ENCODE assay signal across 19 cellular contexts in genomic region chrX:28552322-28552721, GRCh38. TPM values are rescaled to one million over a fixed set of nuclear protein-coding genes. Genes with fewer than 3 reads are reported as not detected.
DNase-seq lines count a peak whose midpoint lies in the region; ATAC-seq and TF ChIP-seq lines count a peak whose summit lies in the region.
"Had no signal": no experiment of that assay in that cellular context is flagged by ENCODE, and none has a peak within 500 bp of the region (broad histone marks: within the 10 kb centered on the region; RNA-seq: fewer than 3 reads in every experiment).

No MANE protein-coding gene starts in this region.

- ATAC-seq in RWPE2 (ENCODE audit: low read depth) (peak; percentile 51; the same call in 2 of the 3 replicates), HG03565 (IDR thresholded peaks at IDR 0.05; ENCODE audit: unreplicated experiment) (no peak), GM21576 (IDR thresholded peaks at IDR 0.05; ENCODE audit: unreplicated experiment) (no peak), HG02571 (IDR thresholded peaks at IDR 0.05; ENCODE audit: unreplicated experiment) (no peak)

- no peaks in the 10 kb centered on the region for H4K20me1 ChIP-seq in mammary epithelial cell (ENCODE audit: insufficient read depth, low read length)

- no peak overlapping the region for H3K4me2 ChIP-seq in mammary epithelial cell (ENCODE audit: insufficient read depth, low read depth, low read length)

- H3K27ac ChIP-seq in mammary epithelial cell (ENCODE audit: insufficient read depth, low read depth, low read length) (no peak overlapping the region), RWPE2 (ENCODE audit: poor library complexity, severe bottlenecking) (no peak overlapping the region), transverse colon (no peak overlapping the region)

- DNase-seq in MCF 10A (ENCODE audit: unreplicated experiment) (peak; percentile 69), mammary epithelial cell (no peak), RWPE2 (ENCODE audit: low spot score) (no peak), fibroblast of mammary gland (ENCODE audit: low read depth) (peak; percentile 0), transverse colon (no peak)
- DNase-seq: 8988T; BE2C; Caco-2; CD4-positive, CD25-positive, alpha-beta regulatory T cell; GF-D8; GOT3; NCI-H1092 treated with DMSO at 0.1 percent for 48 hours; NCI-H2081; NCI-H2171 treated with DMSO at 0.1 percent for 48 hours; NK-92 treated with Interleukin-12 subunit alpha and Interleukin-12 subunit beta, amount 100 ng/mL, for 24 hours had no signal

- peaks cover 9% of the 10 kb centered on the region for H3K4me1 Mint-ChIP-seq in MCF 10A (ENCODE audit: insufficient read depth, unreplicated experiment)
- H3K4me1 Mint-ChIP-seq: CD4-positive, CD25-positive, alpha-beta regulatory T cell had no signal

- TF ChIP-seq POLR2A in transverse colon (IDR thresholded peaks at IDR 0.05) = no peak

- no peaks in the 10 kb centered on the region for H3K27me3 ChIP-seq in mammary epithelial cell (ENCODE audit: insufficient read depth, low read length)
- no peaks in the 10 kb centered on the region for H3K27me3 ChIP-seq in RWPE2 (ENCODE audit: insufficient read depth, poor library complexity, severe bottlenecking)
- H3K27me3 ChIP-seq in transverse colon = no peaks in the 10 kb centered on the region
- H3K27me3 ChIP-seq: BE2C had no signal

- dilution Hi-C loops in mammary epithelial cell (cut with HindIII; ENCODE audit: low sequenced_read_pairs) = no loop called here

- H3K27me3 Mint-ChIP-seq in MCF 10A (ENCODE audit: insufficient read depth, unreplicated experiment) = no peaks in the 10 kb centered on the region
- H3K27me3 Mint-ChIP-seq: CD4-positive, CD25-positive, alpha-beta regulatory T cell had no signal

- intact Hi-C loops in MCF 10A (cut with micrococcal nuclease) (no loop called here), mammary epithelial cell (cut with micrococcal nuclease) (no loop called here), transverse colon (cut with DNase I; ENCODE audit: low total_unique reads) (no loop called here)

- H3K36me3 ChIP-seq in mammary epithelial cell (ENCODE audit: insufficient read depth, low read length) (no peaks in the 10 kb centered on the region), RWPE2 (ENCODE audit: low read depth) (no peaks in the 10 kb centered on the region), transverse colon (no peaks in the 10 kb centered on the region)
- H3K36me3 ChIP-seq: BE2C had no signal

- TF ChIP-seq CTCF in MCF 10A (IDR thresholded peaks at IDR 0.05; ENCODE audit: unreplicated experiment) = no peak
- TF ChIP-seq CTCF in mammary epithelial cell (conservative IDR thresholded peaks at IDR 0.05 in 1 of 2, IDR thresholded peaks at IDR 0.05 in 1 of 2; ENCODE audit: extremely low read depth in 1 of 2, insufficient read depth in 1 of 2, low read depth in 1 of 2, low read length in 2 of 2) = no peak
- TF ChIP-seq CTCF in RWPE2 (IDR thresholded peaks at IDR 0.05; ENCODE audit: poor library complexity, severe bottlenecking) = no peak
- TF ChIP-seq CTCF in fibroblast of mammary gland (conservative IDR thresholded peaks at IDR 0.05; ENCODE audit: control insufficient read depth, insufficient read depth, low read depth, low read length) = no peak
- no peak for TF ChIP-seq CTCF in transverse colon (IDR thresholded peaks at IDR 0.05)

- H3K27ac Mint-ChIP-seq in MCF 10A (ENCODE audit: low read depth, unreplicated experiment) = no peak overlapping the region
- H3K27ac Mint-ChIP-seq: CD4-positive, CD25-positive, alpha-beta regulatory T cell had no signal

- peaks cover 14% of the 10 kb centered on the region for H3K9me3 Mint-ChIP-seq in MCF 10A (ENCODE audit: unreplicated experiment)

- H3K36me3 Mint-ChIP-seq in MCF 10A (ENCODE audit: insufficient read depth, unreplicated experiment) = no peaks in the 10 kb centered on the region
- H3K36me3 Mint-ChIP-seq: CD4-positive, CD25-positive, alpha-beta regulatory T cell had no signal

- H3K4me3 Mint-ChIP-seq in MCF 10A (ENCODE audit: unreplicated experiment) = no peak overlapping the region
- H3K4me3 Mint-ChIP-seq: CD4-positive, CD25-positive, alpha-beta regulatory T cell had no signal

- POLR2A ChIA-PET in MCF 10A (lab: Yijun Ruan, JAX) = no interaction called here

- no peak for TF ChIP-seq EP300 in transverse colon (IDR thresholded peaks at IDR 0.05; ENCODE audit: low read depth)

- no peak overlapping the region for H3K4me3 ChIP-seq in mammary epithelial cell (replicated peaks in 1 of 3; ENCODE audit: insufficient read depth in 1 of 3, low read depth in 2 of 3, low read length in 3 of 3)
- H3K4me3 ChIP-seq in RWPE2 (ENCODE audit: severe bottlenecking) = no peak overlapping the region
- no peak overlapping the region for H3K4me3 ChIP-seq in fibroblast of mammary gland (ENCODE audit: control insufficient read depth, low read depth, low read length)
- no peak overlapping the region for H3K4me3 ChIP-seq in transverse colon

- in situ Hi-C loops in mammary epithelial cell (cut with MboI; ENCODE audit: low sequenced_read_pairs in 2 of 2) = no loop called here
- in situ Hi-C loops in transverse colon (cut with MboI; ENCODE audit: low pct_ligation_motif_present in 1 of 4, low pct_unique_long_range_greater_than_20kb in 1 of 4, low sequenced_read_pairs in 3 of 4) = no loop called here

- BruUV-seq in MCF 10A (replicated peaks; lab: Mats Ljungman, UMichigan) = no TSS peak
- BruUV-seq in mammary epithelial cell (replicated peaks; lab: Mats Ljungman, UMichigan) = no TSS peak

- H3K4me1 ChIP-seq in mammary epithelial cell (ENCODE audit: insufficient read depth, low read length) (no peaks in the 10 kb centered on the region), RWPE2 (ENCODE audit: insufficient read depth, poor library complexity, severe bottlenecking) (no peaks in the 10 kb centered on the region), transverse colon (no peaks in the 10 kb centered on the region)
- H3K4me1 ChIP-seq: BE2C, Caco-2 had no signal

- no peaks in the 10 kb centered on the region for H3K79me2 ChIP-seq in mammary epithelial cell (ENCODE audit: insufficient read depth, low read length)

- 81% methylated on average over 1 of the region's 1 CpG for WGBS in mammary epithelial cell (ENCODE audit: low coverage, missing lambda C conversion rate)
- WGBS in transverse colon (ENCODE audit: low coverage in 1 of 2), 2 donors = 93% methylated on average over 1 of the region's 1 CpG; no CpG with 5 or more reads in 1 of the 2 donors

- H3K9ac ChIP-seq in mammary epithelial cell (ENCODE audit: insufficient read depth, low read length) = no peak overlapping the region

- no peak overlapping the region for H2AFZ ChIP-seq in mammary epithelial cell (ENCODE audit: low read depth, low read length)

- CTCF ChIA-PET in MCF 10A (lab: Yijun Ruan, JAX) = interaction anchor here (0.6 to 0.9 kb wide), 4 partner anchors 8 to 294 kb away, joined by 3 to 4 read pairs (median 3); no protein-coding TSS in a partner anchor
- CTCF ChIA-PET in mammary epithelial cell (lab: Charles Lee; ENCODE audit: low non-redundant PET) = no interaction called here

- H3K9me3 ChIP-seq in mammary epithelial cell (replicated peaks; ENCODE audit: insufficient read depth, low read length) (no peaks in the 10 kb centered on the region), RWPE2 (ENCODE audit: severe bottlenecking) (no peaks in the 10 kb centered on the region), transverse colon (no peaks in the 10 kb centered on the region)
- H3K9me3 ChIP-seq: BE2C, Caco-2 had no signal

RNA-seq across cellular contexts. Expression of gene IL1RAPL1, which starts 34.9 kb away (rescaled TPM):
- total RNA-seq in MCF 10A (2022) (not detected in 2 replicates), mammary epithelial cell (under 1 TPM in 1 of 2 donors, not detected in 1; 0.17 TPM), transverse colon (under 1 TPM in 3 of 4 donors, not detected in 1; 0.14 to 0.32 (median 0.20) TPM)
- polyA plus RNA-seq in mammary epithelial cell = 0.16 TPM
- polyA minus RNA-seq in mammary epithelial cell = not detected
- total RNA-seq: Caco-2; CD4-positive, CD25-positive, alpha-beta regulatory T cell; NCI-H460 had no signal
- polyA plus RNA-seq: CD4-positive, CD25-positive, alpha-beta regulatory T cell had no signal

Comparison
In these comparisons a context has a peak if more than half of its experiments do, and no peak if none do; other contexts are left out.
1. DNase-seq: peak in MCF 10A (single experiment) and fibroblast of mammary gland (single experiment); none in mammary epithelial cell (single experiment), RWPE2 (single experiment) and transverse colon (single experiment).